ENCODE assay signal across 8 cellular contexts in the genomic region with DNA sequence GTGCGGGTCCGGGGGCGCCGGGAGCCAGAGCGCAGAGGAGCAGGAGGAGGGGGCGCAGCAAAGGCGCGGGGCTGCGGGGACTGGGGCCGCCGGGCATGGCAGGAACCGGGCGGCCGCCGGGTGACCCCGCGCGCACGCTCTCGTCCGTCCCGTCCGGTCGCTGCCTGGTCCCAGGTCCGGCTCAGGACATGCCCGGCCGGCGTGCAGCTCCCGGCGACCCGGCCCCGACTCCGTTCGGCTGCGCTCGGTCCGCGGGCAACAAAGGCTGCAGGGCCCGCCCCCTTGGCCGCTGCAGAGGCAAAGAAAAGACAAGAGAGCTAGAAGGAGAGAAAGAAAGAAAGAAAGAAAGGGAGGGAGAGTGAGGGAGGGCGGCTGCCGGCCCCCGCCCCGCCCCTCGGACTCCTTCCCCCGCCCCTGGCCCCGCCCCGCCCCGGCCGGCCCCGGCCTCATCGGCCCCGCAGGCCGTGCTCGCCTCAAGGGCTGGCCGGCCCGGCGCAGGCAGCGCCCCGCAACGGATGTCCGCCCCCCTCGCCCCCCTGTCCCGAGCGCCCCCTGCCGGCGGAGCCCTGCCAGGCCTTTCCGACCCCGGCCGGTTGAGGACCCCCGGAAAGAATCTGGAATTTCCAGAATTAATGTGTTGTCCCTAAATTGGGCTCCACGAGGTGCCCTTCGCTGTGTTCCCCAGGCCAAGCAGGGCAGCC. TPM values are rescaled to one million over a fixed set of nuclear protein-coding genes. Genes with fewer than 3 reads are reported as not detected.
DNase-seq lines count a peak whose midpoint lies in the region; ATAC-seq and TF ChIP-seq lines count a peak whose summit lies in the region.

A gene with protein sequence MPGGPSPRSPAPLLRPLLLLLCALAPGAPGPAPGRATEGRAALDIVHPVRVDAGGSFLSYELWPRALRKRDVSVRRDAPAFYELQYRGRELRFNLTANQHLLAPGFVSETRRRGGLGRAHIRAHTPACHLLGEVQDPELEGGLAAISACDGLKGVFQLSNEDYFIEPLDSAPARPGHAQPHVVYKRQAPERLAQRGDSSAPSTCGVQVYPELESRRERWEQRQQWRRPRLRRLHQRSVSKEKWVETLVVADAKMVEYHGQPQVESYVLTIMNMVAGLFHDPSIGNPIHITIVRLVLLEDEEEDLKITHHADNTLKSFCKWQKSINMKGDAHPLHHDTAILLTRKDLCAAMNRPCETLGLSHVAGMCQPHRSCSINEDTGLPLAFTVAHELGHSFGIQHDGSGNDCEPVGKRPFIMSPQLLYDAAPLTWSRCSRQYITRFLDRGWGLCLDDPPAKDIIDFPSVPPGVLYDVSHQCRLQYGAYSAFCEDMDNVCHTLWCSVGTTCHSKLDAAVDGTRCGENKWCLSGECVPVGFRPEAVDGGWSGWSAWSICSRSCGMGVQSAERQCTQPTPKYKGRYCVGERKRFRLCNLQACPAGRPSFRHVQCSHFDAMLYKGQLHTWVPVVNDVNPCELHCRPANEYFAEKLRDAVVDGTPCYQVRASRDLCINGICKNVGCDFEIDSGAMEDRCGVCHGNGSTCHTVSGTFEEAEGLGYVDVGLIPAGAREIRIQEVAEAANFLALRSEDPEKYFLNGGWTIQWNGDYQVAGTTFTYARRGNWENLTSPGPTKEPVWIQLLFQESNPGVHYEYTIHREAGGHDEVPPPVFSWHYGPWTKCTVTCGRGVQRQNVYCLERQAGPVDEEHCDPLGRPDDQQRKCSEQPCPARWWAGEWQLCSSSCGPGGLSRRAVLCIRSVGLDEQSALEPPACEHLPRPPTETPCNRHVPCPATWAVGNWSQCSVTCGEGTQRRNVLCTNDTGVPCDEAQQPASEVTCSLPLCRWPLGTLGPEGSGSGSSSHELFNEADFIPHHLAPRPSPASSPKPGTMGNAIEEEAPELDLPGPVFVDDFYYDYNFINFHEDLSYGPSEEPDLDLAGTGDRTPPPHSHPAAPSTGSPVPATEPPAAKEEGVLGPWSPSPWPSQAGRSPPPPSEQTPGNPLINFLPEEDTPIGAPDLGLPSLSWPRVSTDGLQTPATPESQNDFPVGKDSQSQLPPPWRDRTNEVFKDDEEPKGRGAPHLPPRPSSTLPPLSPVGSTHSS (N-terminal part only) (minus strand): TSS at position 341 of the 701 bp plus-strand sequence. CDS start 244 bp downstream, at position 97.

- H3K36me3 Mint-ChIP-seq in CD4-positive, alpha-beta T cell (ENCODE audit: low read depth): no peaks in the 10 kb centered on the region

- H3K27ac ChIP-seq in CD4-positive, alpha-beta T cell (ENCODE audit: low read depth, low read length): no peak within 1 kb of the TSS
- H3K27ac ChIP-seq in ectodermal cell (ENCODE audit: insufficient read depth, low read depth, low read length, poor library complexity, severe bottlenecking): peak within 1 kb of the TSS; percentile 80

- peak; percentile 57 for ATAC-seq in CD4-positive, alpha-beta T cell (ENCODE audit: poor library complexity)
- ATAC-seq in GM21360 (IDR thresholded peaks at IDR 0.05; ENCODE audit: unreplicated experiment): peak; percentile 58

- peaks cover 15% of the 10 kb centered on the region for H3K4me1 Mint-ChIP-seq in CD4-positive, alpha-beta T cell (ENCODE audit: low read depth)

- H3K4me1 ChIP-seq in ectodermal cell (ENCODE audit: control insufficient read depth, insufficient read depth, low read length): peaks cover 7% of the 10 kb centered on the region

- peaks cover 64% of the 10 kb centered on the region for H3K27me3 Mint-ChIP-seq in CD4-positive, alpha-beta T cell

- peak within 1 kb of the TSS; percentile 82 for H3K4me3 Mint-ChIP-seq in CD4-positive, alpha-beta T cell

- peak; percentile 60 for TF ChIP-seq CTCF in CD4-positive, alpha-beta T cell (IDR thresholded peaks at IDR 0.05)
- TF ChIP-seq CTCF in lower leg skin (IDR thresholded peaks at IDR 0.05): no peak

- intact Hi-C loops in CD4-positive, alpha-beta T cell (cut with DNase I, micrococcal nuclease): loop anchor here in 1 of 2 experiments (5.0 kb wide), 1 partner anchor 54 kb away; no protein-coding TSS in a partner anchor
- intact Hi-C loops in lower leg skin (cut with DNase I; ENCODE audit: low total_unique reads): no loop called here

- POLR2A ChIA-PET in CD4-positive, alpha-beta T cell (lab: Charles Lee): no interaction called here

- DNase-seq in CD4-positive, alpha-beta T cell: peak; percentile 16 to 65 (median 31)
- DNase-seq in MG63 (peak; percentile 81), lower leg skin (ENCODE audit: low spot score in 2 of 2) (peak; percentile 33 to 90), DMS153 (lab: John Stamatoyannopoulos, UW) (no peak)
- peak; percentile 57 to 60 for DNase-seq in activated CD4-positive, alpha-beta T cell treated with anti-CD3 and anti-CD28 coated beads, Interleukin-2, amount 50 U/mL, for 48 hours
- peak; percentile 7 to 53 for DNase-seq in stimulated activated CD4-positive, alpha-beta T cell treated with anti-CD3 and anti-CD28 coated beads, Interleukin-4, amount 100 ng/mL, for 4 hours

- H3K27ac Mint-ChIP-seq in CD4-positive, alpha-beta T cell: no peak within 1 kb of the TSS

- H3K9me3 ChIP-seq in CD4-positive, alpha-beta T cell (ENCODE audit: control insufficient read depth, low read length): peaks cover 11% of the 10 kb centered on the region
- H3K9me3 ChIP-seq in MG63 (peaks cover 8% of the 10 kb centered on the region), ectodermal cell (ENCODE audit: control insufficient read depth, low read length) (no peaks in the 10 kb centered on the region)

- 1 to 2% methylated on average over 73 of the region's 73 CpGs for WGBS in ectodermal cell, 2 experiments
- WGBS in lower leg skin, 2 donors: 3 to 10% methylated on average over 8 to 31 of the region's 73 CpGs

- H3K9me3 Mint-ChIP-seq in CD4-positive, alpha-beta T cell: no peaks in the 10 kb centered on the region

- no peak for TF ChIP-seq POLR2A in lower leg skin (IDR thresholded peaks at IDR 0.05)

- H3K4me3 ChIP-seq in MG63: peak within 1 kb of the TSS; percentile 67
- H3K4me3 ChIP-seq in ectodermal cell (ENCODE audit: insufficient read depth, low read depth, low read length): peak within 1 kb of the TSS; percentile 75
- H3K4me3 ChIP-seq in lower leg skin (ENCODE audit: low read depth, poor library complexity, severe bottlenecking): peak within 1 kb of the TSS; percentile 26

- H3K36me3 ChIP-seq in MG63 (no peaks in the 10 kb centered on the region), ectodermal cell (ENCODE audit: control insufficient read depth, insufficient read depth, low read length) (no peaks in the 10 kb centered on the region)

- H3K27me3 ChIP-seq in CD4-positive, alpha-beta T cell (ENCODE audit: control insufficient read depth, insufficient read depth, low read length): peaks cover 58% of the 10 kb centered on the region
- H3K27me3 ChIP-seq in MG63: peaks cover 3% of the 10 kb centered on the region; the same call in 1 of the 2 replicates
- peaks cover 13% of the 10 kb centered on the region for H3K27me3 ChIP-seq in ectodermal cell (ENCODE audit: control insufficient read depth, insufficient read depth, low read length, poor library complexity, severe bottlenecking)

- CTCF ChIA-PET in CD4-positive, alpha-beta T cell (lab: Charles Lee): interaction anchor here (1.4 to 1.6 kb wide), 3 partner anchors 22 to 62 kb away, joined by 3 to 5 read pairs (median 4); no protein-coding TSS in a partner anchor

RNA-seq across cellular contexts. Expression of the gene that starts here (rescaled TPM):
- total RNA-seq in CD4-positive, alpha-beta T cell: under 1 TPM; 0.11 to 0.30 TPM
- 3.3 and 10.7 TPM in 2 replicates for total RNA-seq in MG63 (2014; rRNA removed; shearing (Covaris generic); ENCODE audit: low replicate concordance)
- 56.3 TPM for polyA plus RNA-seq in ectodermal cell (2013, experiment 1 of 4)
- 59.3 TPM for polyA plus RNA-seq in ectodermal cell (2013, experiment 2 of 4)
- polyA plus RNA-seq in ectodermal cell (2013, experiment 3 of 4): 51.4 TPM
- polyA plus RNA-seq in ectodermal cell (2013, experiment 4 of 4): 55.6 TPM
- 1 to 10 TPM in 1 of 4 donors, under 1 TPM in 3; 0.59 to 2.1 (median 0.60) TPM for total RNA-seq in lower leg skin

Comparison
In these comparisons a context has a peak if more than half of its experiments do, and no peak if none do; other contexts are left out.
1. Peak in DNase-seq and ATAC-seq in CD4-positive, alpha-beta T cell; RNA of the gene not detected or under 1 TPM.